8 cellular contexts compared by ENCODE assay signal in the genomic region with DNA sequence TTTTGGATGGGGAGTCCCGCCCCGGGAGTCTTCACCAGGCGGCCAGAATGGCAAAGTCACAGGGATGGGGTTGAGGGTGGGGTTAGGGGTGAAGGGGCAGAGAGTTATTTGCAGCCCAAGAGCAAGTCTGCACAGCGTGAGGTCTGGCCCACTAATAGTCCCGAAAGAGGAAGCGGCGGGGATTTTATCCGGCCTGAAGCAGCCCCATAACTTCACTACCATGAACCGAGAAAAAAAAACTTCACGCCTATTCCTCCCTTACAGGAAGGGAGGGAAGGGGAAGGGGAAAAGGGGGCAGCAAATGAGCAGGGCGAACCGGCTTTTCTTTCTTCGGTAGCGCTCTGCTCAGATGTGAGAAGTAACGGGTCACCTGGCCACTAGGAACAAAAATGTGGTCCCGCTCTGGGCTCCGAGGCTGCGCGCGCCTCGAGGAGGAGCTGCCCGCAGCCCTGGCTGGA.
DNase-seq lines count a peak whose midpoint lies in the region; ATAC-seq and TF ChIP-seq lines count a peak whose summit lies in the region.

No MANE protein-coding gene starts in this region.

- H3K9ac ChIP-seq in endocrine pancreas (ENCODE audit: control insufficient read depth, insufficient read depth, low read length), result peak overlapping the region; percentile 35
- H3K9ac ChIP-seq in mucosa of rectum (ENCODE audit: low read depth in 1 of 2, low read length in 2 of 2), result peak overlapping the region; percentile 75 to 77

- H3K4me3 ChIP-seq in AG09309 (ENCODE audit: control insufficient read depth, low read depth, low read length), result peak overlapping the region; percentile 95
- H3K4me3 ChIP-seq in RWPE2 (ENCODE audit: severe bottlenecking), result peak overlapping the region; percentile 91
- no peak overlapping the region for H3K4me3 ChIP-seq in endocrine pancreas (ENCODE audit: control insufficient read depth, insufficient read depth, low read length)
- H3K4me3 ChIP-seq in mucosa of rectum (ENCODE audit: low read length in 2 of 2), result peak overlapping the region; percentile 73 to 86

- H3K4me1 ChIP-seq in RWPE2 (ENCODE audit: insufficient read depth, poor library complexity, severe bottlenecking) (peaks cover 23% of the 10 kb centered on the region), endocrine pancreas (ENCODE audit: control insufficient read depth, insufficient read depth, low read length) (no peaks in the 10 kb centered on the region), mucosa of rectum (ENCODE audit: control insufficient read depth in 2 of 2, insufficient read depth in 2 of 2, low read length in 2 of 2) (peaks cover 19 to 29% of the 10 kb centered on the region in 2 donors)

- H3K9me3 ChIP-seq in RWPE2 (ENCODE audit: severe bottlenecking) (no peaks in the 10 kb centered on the region), endocrine pancreas (ENCODE audit: control insufficient read depth, low read length) (no peaks in the 10 kb centered on the region), mucosa of rectum (ENCODE audit: control insufficient read depth in 2 of 2, low read length in 2 of 2) (no peaks in the 10 kb centered on the region)

- H3K27me3 ChIP-seq in RWPE2 (ENCODE audit: insufficient read depth, poor library complexity, severe bottlenecking) (no peaks in the 10 kb centered on the region), endocrine pancreas (ENCODE audit: control insufficient read depth, insufficient read depth, low read length) (no peaks in the 10 kb centered on the region), mucosa of rectum (ENCODE audit: control insufficient read depth in 2 of 2, insufficient read depth in 2 of 2, low read length in 2 of 2) (no peaks in the 10 kb centered on the region)

- peak; percentile 51 for ATAC-seq in GM18907 (IDR thresholded peaks at IDR 0.05; ENCODE audit: unreplicated experiment)
- ATAC-seq in HG03066 (IDR thresholded peaks at IDR 0.05; ENCODE audit: low read depth, unreplicated experiment), result peak; percentile 43
- peak; percentile 21 for ATAC-seq in RWPE2 (ENCODE audit: low read depth)

- TF ChIP-seq CTCF in AG09309 (IDR thresholded peaks at IDR 0.05; ENCODE audit: control insufficient read depth, insufficient read depth, low read depth, low read length, missing control alignments) (no peak), RWPE2 (IDR thresholded peaks at IDR 0.05; ENCODE audit: poor library complexity, severe bottlenecking) (no peak)

- H3K36me3 ChIP-seq in RWPE2 (ENCODE audit: low read depth) (peaks cover 7% of the 10 kb centered on the region), endocrine pancreas (ENCODE audit: control insufficient read depth, insufficient read depth, low read length) (no peaks in the 10 kb centered on the region), mucosa of rectum (ENCODE audit: control insufficient read depth in 2 of 2, insufficient read depth in 2 of 2, low read length in 2 of 2) (no peaks in the 10 kb centered on the region)

- H3K27ac ChIP-seq in RWPE2 (ENCODE audit: poor library complexity, severe bottlenecking), result peak overlapping the region; percentile 99
- peak overlapping the region; percentile 86 to 95 for H3K27ac ChIP-seq in mucosa of rectum (ENCODE audit: low read depth in 2 of 2, low read length in 2 of 2)

- DNase-seq in AG09309 (ENCODE audit: low read depth) (no peak), RWPE2 (ENCODE audit: low spot score) (no peak), activated gamma-delta T cell (lab: John Stamatoyannopoulos, UW) (no peak), DMS53 (lab: John Stamatoyannopoulos, UW) (no peak)
